ENCODE assay signal across 25 cellular contexts in genomic region chr4:166078956-166079355, GRCh38.
DNase-seq lines count a peak whose midpoint lies in the region; ATAC-seq, FAIRE-seq and TF ChIP-seq lines count a peak whose summit lies in the region.
"Had no signal": no experiment of that assay in that cellular context is flagged by ENCODE, and none has a peak within 500 bp of the region (broad histone marks: within the 10 kb centered on the region; RNA-seq: fewer than 3 reads in every experiment).

No MANE protein-coding gene starts in this region.

- H4K20me1 ChIP-seq in hepatocyte (ENCODE audit: insufficient read depth, poor library complexity, severe bottlenecking): no peaks in the 10 kb centered on the region

- in situ Hi-C loops in transverse colon (cut with MboI; ENCODE audit: low pct_ligation_motif_present in 1 of 4, low pct_unique_long_range_greater_than_20kb in 1 of 4, low sequenced_read_pairs in 3 of 4): loop anchor here in 1 of 4 donors (25.0 kb wide), 1 partner anchor 542 kb away; no protein-coding TSS in a partner anchor

- H3K79me2 ChIP-seq in hepatocyte: no peaks in the 10 kb centered on the region

- H3K4me3 ChIP-seq in hepatocyte (no peak overlapping the region), transverse colon (no peak overlapping the region)
- H3K4me3 ChIP-seq: upper lobe of right lung had no signal

- H3K27me3 Mint-ChIP-seq in endothelial cell (ENCODE audit: unreplicated experiment): peaks cover 2% of the 10 kb centered on the region
- H3K27me3 Mint-ChIP-seq: activated naive CD8-positive, alpha-beta T cell treated with anti-CD3 and anti-CD28 coated beads, Interleukin-2, amount 10 ng/mL, durations not matched to agents 7 days and 5 days; memory B cell; stimulated activated naive B cell treated with anti-CD40 and anti-IgM and Interleukin-4, amounts not matched to agents 10 μg/mL and 1 μg/mL and 100 μg/mL, for 72 hours had no signal

- H3K4me2 ChIP-seq in hepatocyte: no peak overlapping the region

- peaks cover 6% of the 10 kb centered on the region for H3K36me3 Mint-ChIP-seq in endothelial cell (ENCODE audit: low read depth, unreplicated experiment)
- H3K36me3 Mint-ChIP-seq: activated naive CD8-positive, alpha-beta T cell treated with anti-CD3 and anti-CD28 coated beads, Interleukin-2, amount 10 ng/mL, durations not matched to agents 7 days and 5 days; CD14-positive monocyte; memory B cell; stimulated activated naive B cell treated with anti-CD40 and anti-IgM and Interleukin-4, amounts not matched to agents 10 μg/mL and 1 μg/mL and 100 μg/mL, for 72 hours; WTC11 had no signal

- DNase-seq in A172 (ENCODE audit: low spot score) (peak; percentile 31), HTR-8/SVneo (ENCODE audit: insufficient read length, low spot score) (peak; percentile 26), amniotic stem cell (lab: John Stamatoyannopoulos, UW) (peak; percentile 3), hepatocyte (ENCODE audit: low spot score) (peak; percentile 6), transverse colon (no peak), endothelial cell (ENCODE audit: low spot score) (no peak), left ventricle myocardium superior (no peak)
- no peak for DNase-seq in stimulated activated naive CD4-positive, alpha-beta T cell (lab: John Stamatoyannopoulos, UW)
- DNase-seq: activated CD8-positive, alpha-beta T cell treated with anti-CD3 and anti-CD28 coated beads, Interleukin-2, amount 10 ng/mL, durations not matched to agents 7 days and 5 days; activated naive CD8-positive, alpha-beta T cell treated with anti-CD3 and anti-CD28 coated beads, Interleukin-2, amount 10 ng/mL, durations not matched to agents 7 days and 5 days; activated T-cell treated with anti-CD3 and anti-CD28 coated beads, Interleukin-2, amount 50 U/mL, for 72 hours; KBM-7; NCI-H1092 treated with DMSO at 0.1 percent for 48 hours; NK-92 treated with Interleukin-12 subunit alpha and Interleukin-12 subunit beta, amount 100 ng/mL, for 24 hours; stimulated activated naive B cell treated with anti-CD40 and anti-IgM and Interleukin-4, amounts not matched to agents 10 μg/mL and 1 μg/mL and 100 μg/mL, for 72 hours; upper lobe of right lung had no signal

- FAIRE-seq in HTR-8/SVneo (lab: Jason Lieb, UNC): no peak
- FAIRE-seq: frontal cortex, H54 had no signal

- H3K36me3 ChIP-seq in hepatocyte (replicated peaks; ENCODE audit: insufficient read depth, low read depth): no peaks in the 10 kb centered on the region
- H3K36me3 ChIP-seq in transverse colon: no peaks in the 10 kb centered on the region
- H3K36me3 ChIP-seq: upper lobe of right lung had no signal

- H3K4me3 Mint-ChIP-seq in endothelial cell (ENCODE audit: unreplicated experiment): no peak overlapping the region
- H3K4me3 Mint-ChIP-seq: activated CD8-positive, alpha-beta T cell treated with anti-CD3 and anti-CD28 coated beads, Interleukin-2, amount 10 ng/mL, durations not matched to agents 7 days and 5 days; activated naive CD8-positive, alpha-beta T cell treated with anti-CD3 and anti-CD28 coated beads, Interleukin-2, amount 10 ng/mL, durations not matched to agents 7 days and 5 days; activated T-cell treated with anti-CD3 and anti-CD28 coated beads, Interleukin-2, amount 50 U/mL, for 72 hours; CD14-positive monocyte; memory B cell; nephron; stimulated activated naive B cell treated with anti-CD40 and anti-IgM and Interleukin-4, amounts not matched to agents 10 μg/mL and 1 μg/mL and 100 μg/mL, for 72 hours; T-helper 1 cell treated with Interleukin-12 subunit alpha and Interleukin-12 subunit beta and Interleukin-4 antibody, amounts not matched to agents 30 μg/mL and 1 μg/mL, for 36 hours; WTC11 had no signal

- TF ChIP-seq EP300 in transverse colon (IDR thresholded peaks at IDR 0.05; ENCODE audit: low read depth): no peak

- H3K27me3 ChIP-seq in hepatocyte (no peaks in the 10 kb centered on the region), transverse colon (no peaks in the 10 kb centered on the region)
- H3K27me3 ChIP-seq: upper lobe of right lung had no signal

- intact Hi-C loops in transverse colon (cut with DNase I; ENCODE audit: low total_unique reads): no loop called here
- intact Hi-C loops in left ventricle myocardium superior (cut with micrococcal nuclease): no loop called here

- no peak for TF ChIP-seq CTCF in hepatocyte (IDR thresholded peaks at IDR 0.05; ENCODE audit: poor library complexity)
- TF ChIP-seq CTCF in transverse colon (IDR thresholded peaks at IDR 0.05): no peak
- no peak for TF ChIP-seq CTCF in endothelial cell (IDR thresholded peaks at IDR 0.05; ENCODE audit: unreplicated experiment)

- H3K4me1 ChIP-seq in hepatocyte (ENCODE audit: insufficient read depth) (peaks cover 4% of the 10 kb centered on the region), transverse colon (no peaks in the 10 kb centered on the region)
- H3K4me1 ChIP-seq: upper lobe of right lung had no signal

- H3K9me3 Mint-ChIP-seq in endothelial cell (ENCODE audit: unreplicated experiment): no peaks in the 10 kb centered on the region
- H3K9me3 Mint-ChIP-seq: activated naive CD8-positive, alpha-beta T cell treated with anti-CD3 and anti-CD28 coated beads, Interleukin-2, amount 10 ng/mL, durations not matched to agents 7 days and 5 days; nephron; T-helper 1 cell treated with Interleukin-12 subunit alpha and Interleukin-12 subunit beta and Interleukin-4 antibody, amounts not matched to agents 30 μg/mL and 1 μg/mL, for 36 hours; WTC11 had no signal

- no peak overlapping the region for H2AFZ ChIP-seq in hepatocyte

- no peaks in the 10 kb centered on the region for H3K9me2 ChIP-seq in hepatocyte (replicated peaks; ENCODE audit: insufficient read depth)

- H3K4me1 Mint-ChIP-seq in endothelial cell (ENCODE audit: unreplicated experiment): no peaks in the 10 kb centered on the region
- H3K4me1 Mint-ChIP-seq: activated naive CD8-positive, alpha-beta T cell treated with anti-CD3 and anti-CD28 coated beads, Interleukin-2, amount 10 ng/mL, durations not matched to agents 7 days and 5 days; CD14-positive monocyte; memory B cell; nephron; stimulated activated naive B cell treated with anti-CD40 and anti-IgM and Interleukin-4, amounts not matched to agents 10 μg/mL and 1 μg/mL and 100 μg/mL, for 72 hours; WTC11 had no signal

- ATAC-seq in left ventricle myocardium superior: no peak
- ATAC-seq: activated CD8-positive, alpha-beta T cell treated with anti-CD3 and anti-CD28 coated beads, Interleukin-2, amount 10 ng/mL, durations not matched to agents 7 days and 5 days; activated T-cell treated with anti-CD3 and anti-CD28 coated beads, Interleukin-2, amount 50 U/mL, for 72 hours; Right ventricle myocardium inferior; stimulated activated naive B cell treated with anti-CD40 and anti-IgM and Interleukin-4, amounts not matched to agents 10 μg/mL and 1 μg/mL and 100 μg/mL, for 72 hours; upper lobe of right lung; WTC11 had no signal

- H3K27ac Mint-ChIP-seq in endothelial cell (ENCODE audit: unreplicated experiment): no peak overlapping the region
- H3K27ac Mint-ChIP-seq: activated CD8-positive, alpha-beta T cell treated with anti-CD3 and anti-CD28 coated beads, Interleukin-2, amount 10 ng/mL, durations not matched to agents 7 days and 5 days; activated naive CD8-positive, alpha-beta T cell treated with anti-CD3 and anti-CD28 coated beads, Interleukin-2, amount 10 ng/mL, durations not matched to agents 7 days and 5 days; activated T-cell treated with anti-CD3 and anti-CD28 coated beads, Interleukin-2, amount 50 U/mL, for 72 hours; CD14-positive monocyte; memory B cell; nephron; stimulated activated naive B cell treated with anti-CD40 and anti-IgM and Interleukin-4, amounts not matched to agents 10 μg/mL and 1 μg/mL and 100 μg/mL, for 72 hours; T-helper 1 cell treated with Interleukin-12 subunit alpha and Interleukin-12 subunit beta and Interleukin-4 antibody, amounts not matched to agents 30 μg/mL and 1 μg/mL, for 36 hours; WTC11 had no signal

- 88% methylated on average over 2 of the region's 2 CpGs for WGBS in hepatocyte (ENCODE audit: low lambda C conversion rate, missing lambda C conversion rate)
- 81 to 90% methylated on average over 2 of the region's 2 CpGs for WGBS in transverse colon (ENCODE audit: low coverage in 1 of 2), 2 donors

- no peak overlapping the region for H3K27ac ChIP-seq in hepatocyte
- no peak overlapping the region for H3K27ac ChIP-seq in transverse colon
- H3K27ac ChIP-seq: HL-60, upper lobe of right lung had no signal

- no peaks in the 10 kb centered on the region for H3K9me3 ChIP-seq in hepatocyte (ENCODE audit: low read depth)
- H3K9me3 ChIP-seq in transverse colon: no peaks in the 10 kb centered on the region
- H3K9me3 ChIP-seq: upper lobe of right lung had no signal

- no peak for TF ChIP-seq POLR2A in transverse colon (IDR thresholded peaks at IDR 0.05)

Comparison
In these comparisons a context has a peak if more than half of its experiments do, and no peak if none do; other contexts are left out.
1. DNase-seq: peak in A172 (single experiment), HTR-8/SVneo (single experiment), amniotic stem cell (single experiment) and hepatocyte (single experiment); none in transverse colon (single experiment), endothelial cell (single experiment), left ventricle myocardium superior (single experiment) and stimulated activated naive CD4-positive, alpha-beta T cell (0 of 6).